In genomic region chr20:34956751-34957472, GRCh38 we compare ENCODE assay signal across 1 cellular context.
TF ChIP-seq lines count a peak whose summit lies in the region.

No MANE protein-coding gene starts in this region.

TF ChIP-seq in K562, 482 proteins besides CTCF, POLR2A, EP300 and RAD21:
- no peak for TF ChIP-seq HMG20B (CRISPR knock-in tag; IDR thresholded peaks at IDR 0.05)
- TF ChIP-seq STAG1 (CRISPR knock-in tag; IDR thresholded peaks at IDR 0.05; ENCODE audit: borderline replicate concordance): no peak
